Comparison of ENCODE assay signal across 14 cellular contexts in the genomic region with DNA sequence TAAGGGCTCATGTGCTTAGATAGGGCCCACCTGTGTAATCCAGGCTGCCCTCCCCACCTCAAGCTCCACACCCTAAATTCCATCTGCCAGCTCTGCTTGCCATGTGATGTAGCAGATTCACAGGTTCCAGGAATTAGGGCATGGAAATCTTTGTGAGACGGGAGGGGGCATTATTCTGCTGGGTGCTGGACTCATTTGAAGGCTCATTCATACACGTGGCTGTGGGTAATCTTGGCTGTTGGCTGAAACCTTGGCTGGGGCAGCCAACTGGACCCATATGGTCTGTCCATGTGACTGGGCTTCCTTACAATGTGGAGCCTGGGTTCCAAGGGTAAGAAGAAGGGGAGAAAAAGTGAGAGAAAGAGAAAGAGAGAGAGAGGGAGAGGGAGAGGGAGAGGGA.
DNase-seq lines count a peak whose midpoint lies in the region; ATAC-seq lines count a peak whose summit lies in the region.
"Had no signal": no experiment of that assay in that cellular context is flagged by ENCODE, and none has a peak within 500 bp of the region (broad histone marks: within the 10 kb centered on the region; RNA-seq: fewer than 3 reads in every experiment).

No MANE protein-coding gene starts in this region.

- no peaks in the 10 kb centered on the region for H3K9me3 ChIP-seq in SJCRH30 (replicated peaks)
- H3K9me3 ChIP-seq: BLaER1, Caco-2 had no signal

- H3K36me3 Mint-ChIP-seq in activated T-helper 17 cell treated with anti-CD3 and anti-CD28 coated beads, Interleukin-2, amount 50 U/mL, for 72 hours (ENCODE audit: low read depth), result no peaks in the 10 kb centered on the region
- H3K36me3 Mint-ChIP-seq: CD8-positive, alpha-beta memory T cell had no signal

- H3K27ac ChIP-seq in SJCRH30, result no peak overlapping the region
- H3K27ac ChIP-seq: 22Rv1, BLaER1, GM23248, HL-60 had no signal

- peaks cover 6% of the 10 kb centered on the region for H3K4me1 ChIP-seq in SJCRH30
- H3K4me1 ChIP-seq: BLaER1 had no signal

- peak; percentile 72 for ATAC-seq in left lobe of liver
- ATAC-seq in activated T-helper 17 cell treated with anti-CD3 and anti-CD28 coated beads, Interleukin-2, amount 50 U/mL, for 72 hours (replicated peaks), result no peak
- ATAC-seq: HCT116 had no signal

- peaks cover 24% of the 10 kb centered on the region for H3K27me3 Mint-ChIP-seq in activated T-helper 17 cell treated with anti-CD3 and anti-CD28 coated beads, Interleukin-2, amount 50 U/mL, for 72 hours

- no peaks in the 10 kb centered on the region for H3K9me3 Mint-ChIP-seq in activated T-helper 17 cell treated with anti-CD3 and anti-CD28 coated beads, Interleukin-2, amount 50 U/mL, for 72 hours

- H3K4me3 ChIP-seq in SJCRH30, result no peak overlapping the region
- H3K4me3 ChIP-seq: BLaER1, GM23248 had no signal

- no peak overlapping the region for H3K27ac Mint-ChIP-seq in activated T-helper 17 cell treated with anti-CD3 and anti-CD28 coated beads, Interleukin-2, amount 50 U/mL, for 72 hours

- H3K27me3 ChIP-seq in SJCRH30, result no peaks in the 10 kb centered on the region
- H3K27me3 ChIP-seq: BLaER1 had no signal

- peak; percentile 3 for DNase-seq in NCI-H2171 (lab: John Stamatoyannopoulos, UW)
- no peak for DNase-seq in NCI-H2171 treated with DMSO at 0.1 percent for 48 hours (lab: John Stamatoyannopoulos, UW)
- peak; percentile 34 for DNase-seq in DMS 273 (lab: John Stamatoyannopoulos, UW; ENCODE audit: unreplicated experiment)
- peak; percentile 57 for DNase-seq in left lobe of liver (ENCODE audit: low spot score)
- peak; percentile 2 for DNase-seq in mucosa of gallbladder (ENCODE audit: low spot score)
- DNase-seq in SJCRH30, result no peak
- DNase-seq: Caco-2; CD8-positive, alpha-beta memory T cell; GM23248 had no signal

- H3K36me3 ChIP-seq in SJCRH30, result no peaks in the 10 kb centered on the region
- H3K36me3 ChIP-seq: BLaER1 had no signal

- no peak overlapping the region for H3K4me3 Mint-ChIP-seq in activated T-helper 17 cell treated with anti-CD3 and anti-CD28 coated beads, Interleukin-2, amount 50 U/mL, for 72 hours
- H3K4me3 Mint-ChIP-seq: CD8-positive, alpha-beta memory T cell had no signal

- no peaks in the 10 kb centered on the region for H3K4me1 Mint-ChIP-seq in activated T-helper 17 cell treated with anti-CD3 and anti-CD28 coated beads, Interleukin-2, amount 50 U/mL, for 72 hours
- H3K4me1 Mint-ChIP-seq: CD8-positive, alpha-beta memory T cell had no signal

Comparison
In these comparisons a context has a peak if more than half of its experiments do, and no peak if none do; other contexts are left out.
1. DNase-seq: peak in NCI-H2171 (single experiment), DMS 273 (single experiment), left lobe of liver (single experiment) and mucosa of gallbladder (single experiment); none in NCI-H2171 treated with DMSO at 0.1 percent for 48 hours (single experiment) and SJCRH30 (0 of 2).